7 cellular contexts compared by ENCODE assay signal in the genomic region with DNA sequence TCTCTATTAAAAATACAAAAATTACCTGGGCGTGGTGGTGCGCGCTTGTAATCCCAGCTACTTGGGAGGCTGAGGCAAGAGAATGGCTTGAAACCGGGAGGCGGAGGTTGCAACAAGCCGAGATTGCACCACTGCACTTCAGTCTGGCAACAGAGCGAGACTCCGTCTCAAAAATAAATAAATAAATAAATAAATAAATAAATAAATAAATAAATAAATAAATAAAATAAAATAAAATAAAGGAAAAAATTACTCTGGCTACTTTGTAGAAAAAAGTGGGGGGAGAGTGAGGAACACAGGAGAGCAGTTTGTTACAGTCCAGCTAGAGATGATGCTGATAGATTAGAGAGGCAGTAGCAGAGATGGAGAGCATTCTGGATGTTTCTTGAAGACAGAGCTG. TPM values are rescaled to one million over a fixed set of nuclear protein-coding genes. Genes with fewer than 3 reads are reported as not detected.
"Had no signal": no experiment of that assay in that cellular context is flagged by ENCODE, and none has a peak within 500 bp of the region (broad histone marks: within the 10 kb centered on the region; RNA-seq: fewer than 3 reads in every experiment).

No MANE protein-coding gene starts in this region.

RNA-seq across cellular contexts. Expression of gene TEX38, which starts 48.7 kb away (rescaled TPM):
- total RNA-seq: activated B cell treated with CpG ODN at 0.5 μM for 24 hours; activated T-cell treated with anti-CD3 and anti-CD28 coated beads, Interleukin-2, amount 50 U/mL, for 4 hours; bronchial epithelial cell; MCF 10A; OCI-LY7; SJCRH30; T-helper 1 cell treated with Interleukin-12 subunit alpha and Interleukin-12 subunit beta and Interleukin-4 antibody, amounts not matched to agents 30 ng/mL and 1 ng/mL, for 36 hours had no signal
